ENCODE assay signal across 8 cellular contexts in genomic region chr17:59220328-59221158, GRCh38. TPM values are rescaled to one million over a fixed set of nuclear protein-coding genes. Genes with fewer than 3 reads are reported as not detected.
DNase-seq lines count a peak whose midpoint lies in the region; ATAC-seq and TF ChIP-seq lines count a peak whose summit lies in the region.

Gene GDPD1 (plus strand): TSS chr17:59220511. CDS start chr17:59220610, 99 bp downstream.

- peaks cover 6% of the 10 kb centered on the region for H3K4me1 ChIP-seq in osteoblast (ENCODE audit: insufficient read depth, low read length)
- no peaks in the 10 kb centered on the region for H3K4me1 ChIP-seq in thoracic aorta (ENCODE audit: control insufficient read depth in 1 of 2, low read depth in 2 of 2)

- DNase-seq in GM12864 (ENCODE audit: low read depth) (peak; percentile 82), NCI-H1048 (lab: John Stamatoyannopoulos, UW) (peak; percentile 92), SK-N-MC (ENCODE audit: low read depth, low spot score) (peak; percentile 39), head of caudate nucleus (peak; percentile 89 to 99 (median 96)), osteoblast (ENCODE audit: insufficient read length, low spot score, missing footprints) (peak; percentile 97), thoracic aorta (ENCODE audit: low spot score) (peak; percentile 72)
- DNase-seq in activated naive CD4-positive, alpha-beta T cell treated with anti-CD3 and anti-CD28 coated beads, Interleukin-2, amount 50 U/mL, for 72 hours (ENCODE audit: low spot score in 2 of 2) = peak; percentile 97

- H3K4me3 ChIP-seq in GM12864 (ENCODE audit: low read depth, low read length) (peak within 1 kb of the TSS; percentile 79), SK-N-MC (peak within 1 kb of the TSS; percentile 100), osteoblast (ENCODE audit: insufficient read depth, low read length) (peak within 1 kb of the TSS; percentile 84), thoracic aorta (peak within 1 kb of the TSS; percentile 96)

- H3K27ac ChIP-seq in SK-N-MC (0 out of 2 replicates have a peak within 1 kb of the TSS, but pooled peaks have one; percentile 13), osteoblast (ENCODE audit: low read depth, low read length) (no peak within 1 kb of the TSS), thoracic aorta (peak within 1 kb of the TSS; percentile 36 to 45)

- H3K27me3 ChIP-seq in osteoblast (ENCODE audit: insufficient read depth, low read length) = peaks cover 4% of the 10 kb centered on the region
- no peaks in the 10 kb centered on the region for H3K27me3 ChIP-seq in thoracic aorta (replicated peaks; ENCODE audit: insufficient read depth)

- peak; percentile 61 for TF ChIP-seq CTCF in GM12864 (IDR thresholded peaks at IDR 0.05; ENCODE audit: low read depth, low read length, missing control alignments)
- peak; percentile 40 for TF ChIP-seq CTCF in osteoblast (IDR thresholded peaks at IDR 0.05; ENCODE audit: extremely low read depth, low read depth, low read length)
- peak; percentile 75 for TF ChIP-seq CTCF in thoracic aorta (IDR thresholded peaks at IDR 0.05)

- H3K36me3 Mint-ChIP-seq in activated naive CD4-positive, alpha-beta T cell treated with anti-CD3 and anti-CD28 coated beads, Interleukin-2, amount 50 U/mL, for 72 hours = peaks cover 5 to 6% of the 10 kb centered on the region in 2 donors

- H3K9me3 ChIP-seq in SK-N-MC (ENCODE audit: low read depth, low read length) (no peaks in the 10 kb centered on the region), osteoblast (ENCODE audit: low read depth, low read length) (no peaks in the 10 kb centered on the region), thoracic aorta (no peaks in the 10 kb centered on the region)

- H3K79me2 ChIP-seq in osteoblast (ENCODE audit: insufficient read depth, low read length) = no peaks in the 10 kb centered on the region

- no peaks in the 10 kb centered on the region for H4K20me1 ChIP-seq in osteoblast (ENCODE audit: insufficient read depth, low read length)

- H3K36me3 ChIP-seq in SK-N-MC (ENCODE audit: insufficient read depth, low read length) (no peaks in the 10 kb centered on the region), osteoblast (ENCODE audit: insufficient read depth, low read length) (no peaks in the 10 kb centered on the region), thoracic aorta (no peaks in the 10 kb centered on the region)

- peak within 1 kb of the TSS; percentile 91 to 99 for H3K27ac Mint-ChIP-seq in activated naive CD4-positive, alpha-beta T cell treated with anti-CD3 and anti-CD28 coated beads, Interleukin-2, amount 50 U/mL, for 72 hours

- no peaks in the 10 kb centered on the region for H3K9me3 Mint-ChIP-seq in activated naive CD4-positive, alpha-beta T cell treated with anti-CD3 and anti-CD28 coated beads, Interleukin-2, amount 50 U/mL, for 72 hours

- H2AFZ ChIP-seq in osteoblast (ENCODE audit: low read length) = peak within 1 kb of the TSS; percentile 99

- intact Hi-C loops in head of caudate nucleus (cut with DNase I) = loop anchor here (10.0 kb wide), 1 partner anchor 104 kb away; no protein-coding TSS in a partner anchor

- ATAC-seq in HG02610 (IDR thresholded peaks at IDR 0.05; ENCODE audit: unreplicated experiment) = peak; percentile 95
- ATAC-seq in activated naive CD4-positive, alpha-beta T cell treated with anti-CD3 and anti-CD28 coated beads, Interleukin-2, amount 50 U/mL, for 72 hours = peak; percentile 99
- peak; percentile 77 for ATAC-seq in thoracic aorta (ENCODE audit: insufficient number of reproducible peaks, low FRiP score, low read depth)

- H3K9ac ChIP-seq in SK-N-MC (ENCODE audit: insufficient read length) = peak within 1 kb of the TSS; percentile 88

- H3K4me2 ChIP-seq in osteoblast (ENCODE audit: insufficient read depth, low read length) = peak within 1 kb of the TSS; percentile 98

RNA-seq across cellular contexts. Expression of gene GDPD1, which starts in this region (rescaled TPM):
- total RNA-seq in activated naive CD4-positive, alpha-beta T cell treated with anti-CD3 and anti-CD28 coated beads, Interleukin-2, amount 50 U/mL, for 72 hours = 1 to 10 TPM; 2.7 to 3.7 TPM
- total RNA-seq in osteoblast (1.1 and 2.4 TPM in 2 replicates), thoracic aorta (1 to 10 TPM; 1.8 to 2.0 TPM)

Comparison
In these comparisons a context has a peak if more than half of its experiments do, and no peak if none do; other contexts are left out.
1. DNase-seq: peak in every context shown above with its lines; median percentile 97 in activated naive CD4-positive, alpha-beta T cell treated with anti-CD3 and anti-CD28 coated beads, Interleukin-2, amount 50 U/mL, for 72 hours; 97 in osteoblast; 96 in head of caudate nucleus; 92 in NCI-H1048; 82 in GM12864; 72 in thoracic aorta; 39 in SK-N-MC.